8 cellular contexts compared by ENCODE assay signal in the genomic region with DNA sequence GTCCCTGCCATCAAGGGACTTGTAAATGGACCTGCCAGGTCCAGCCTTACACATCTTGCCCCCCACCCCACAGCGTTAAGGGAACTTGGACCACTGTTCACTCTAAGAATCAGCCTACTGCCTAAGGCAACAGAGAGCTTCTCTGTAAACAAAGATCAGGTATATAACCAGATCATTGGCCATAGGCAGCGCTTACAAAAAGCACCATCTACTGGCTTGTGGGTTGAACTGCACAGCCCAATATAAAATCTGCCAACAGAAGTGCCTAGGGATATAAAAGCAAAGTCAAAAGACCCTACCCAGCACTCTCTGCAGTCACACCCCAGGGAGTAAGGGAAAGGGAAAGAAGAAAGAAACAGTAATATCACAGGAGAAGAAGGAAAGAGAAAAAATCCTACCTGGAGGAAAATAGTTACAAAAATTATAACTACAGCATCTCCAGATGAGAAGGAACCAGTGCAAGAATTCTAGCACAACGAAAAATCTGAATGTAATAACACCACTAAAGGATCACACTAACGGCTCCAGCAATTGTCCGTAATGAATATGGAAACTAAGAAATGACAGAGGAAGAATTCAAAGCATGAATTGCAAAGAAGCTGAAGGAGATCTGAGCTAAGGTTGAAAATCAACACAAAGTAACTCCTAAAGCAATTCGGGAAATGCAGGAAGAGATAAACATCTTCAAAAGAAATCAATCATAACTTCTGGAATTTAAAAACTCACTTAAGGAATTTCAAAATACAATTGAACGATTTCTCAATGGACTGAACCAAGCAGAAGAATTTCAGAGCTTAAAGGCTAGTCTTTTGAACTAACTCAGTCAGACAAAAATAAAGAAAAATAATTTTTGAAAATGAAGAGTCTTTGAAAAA.
DNase-seq lines count a peak whose midpoint lies in the region; ATAC-seq lines count a peak whose summit lies in the region.

No MANE protein-coding gene starts in this region.

- no peak overlapping the region for H3K27ac Mint-ChIP-seq in T-cell
- no peak overlapping the region for H3K27ac Mint-ChIP-seq in stimulated activated naive CD8-positive, alpha-beta T cell treated with anti-CD3 and anti-CD28 coated beads, Interleukin-15, amount 100 ng/mL, for 72 hours

- CTCF ChIA-PET in T-cell (lab: Charles Lee): interaction anchor here (0.5 to 1.4 kb wide), 4 partner anchors 18 to 859 kb away, joined by 3 to 10 read pairs (median 3); no protein-coding TSS in a partner anchor

- H3K4me3 Mint-ChIP-seq in T-cell: no peak overlapping the region
- no peak overlapping the region for H3K4me3 Mint-ChIP-seq in stimulated activated naive CD8-positive, alpha-beta T cell treated with anti-CD3 and anti-CD28 coated beads, Interleukin-15, amount 100 ng/mL, for 72 hours

- peaks cover 24 to 32% of the 10 kb centered on the region in 2 donors for H3K27me3 Mint-ChIP-seq in T-cell
- peaks cover 10% of the 10 kb centered on the region for H3K27me3 Mint-ChIP-seq in stimulated activated naive CD8-positive, alpha-beta T cell treated with anti-CD3 and anti-CD28 coated beads, Interleukin-15, amount 100 ng/mL, for 72 hours

- peaks cover 3 to 5% (median 4%) of the 10 kb centered on the region in 3 donors for H3K9me3 Mint-ChIP-seq in T-cell
- peaks cover 9% of the 10 kb centered on the region in 2 donors for H3K9me3 Mint-ChIP-seq in stimulated activated naive CD8-positive, alpha-beta T cell treated with anti-CD3 and anti-CD28 coated beads, Interleukin-15, amount 100 ng/mL, for 72 hours

- peak; percentile 37 for DNase-seq in DMS114 treated with DMSO at 0.1 percent for 48 hours (lab: John Stamatoyannopoulos, UW; ENCODE audit: unreplicated experiment)
- peak; percentile 56 for DNase-seq in NAMALWA (ENCODE audit: low spot score)
- peak in 24 of 34 experiments; percentile 3 to 37 (median 18) for DNase-seq in T-cell
- peak; percentile 34 for DNase-seq in central memory CD4-positive, alpha-beta T cell
- peak; percentile 72 for DNase-seq in left kidney (ENCODE audit: low read depth, low spot score)
- peak; percentile 23 to 45 for DNase-seq in stimulated activated naive CD8-positive, alpha-beta T cell treated with anti-CD3 and anti-CD28 coated beads, Interleukin-15, amount 100 ng/mL, for 72 hours

- POLR2A ChIA-PET in T-cell (lab: Charles Lee): no interaction called here

- peak; percentile 56 for ATAC-seq in GM21423 (IDR thresholded peaks at IDR 0.05; ENCODE audit: unreplicated experiment)
- peak; percentile 52 to 71 (median 63) for ATAC-seq in T-cell (replicated peaks in 1 of 4)
- peak; percentile 69 for ATAC-seq in stimulated activated naive CD8-positive, alpha-beta T cell treated with anti-CD3 and anti-CD28 coated beads, Interleukin-15, amount 100 ng/mL, for 72 hours
- ATAC-seq in GM21447 (IDR thresholded peaks at IDR 0.05; ENCODE audit: unreplicated experiment): no peak

- H3K36me3 Mint-ChIP-seq in T-cell: peaks cover 3% of the 10 kb centered on the region

- peaks cover 0 to 8% (median 6%) of the 10 kb centered on the region in 3 donors for H3K4me1 Mint-ChIP-seq in T-cell
- no peaks in the 10 kb centered on the region for H3K4me1 Mint-ChIP-seq in stimulated activated naive CD8-positive, alpha-beta T cell treated with anti-CD3 and anti-CD28 coated beads, Interleukin-15, amount 100 ng/mL, for 72 hours

Comparison
In these comparisons a context has a peak if more than half of its experiments do, and no peak if none do; other contexts are left out.
1. DNase-seq: peak in every context shown above with its lines; median percentile 72 in left kidney; 56 in NAMALWA; 37 in DMS114 treated with DMSO at 0.1 percent for 48 hours; 34 in central memory CD4-positive, alpha-beta T cell; 34 in stimulated activated naive CD8-positive, alpha-beta T cell treated with anti-CD3 and anti-CD28 coated beads, Interleukin-15, amount 100 ng/mL, for 72 hours; 18 in T-cell.